1 cellular context compared by ENCODE assay signal in the genomic region with DNA sequence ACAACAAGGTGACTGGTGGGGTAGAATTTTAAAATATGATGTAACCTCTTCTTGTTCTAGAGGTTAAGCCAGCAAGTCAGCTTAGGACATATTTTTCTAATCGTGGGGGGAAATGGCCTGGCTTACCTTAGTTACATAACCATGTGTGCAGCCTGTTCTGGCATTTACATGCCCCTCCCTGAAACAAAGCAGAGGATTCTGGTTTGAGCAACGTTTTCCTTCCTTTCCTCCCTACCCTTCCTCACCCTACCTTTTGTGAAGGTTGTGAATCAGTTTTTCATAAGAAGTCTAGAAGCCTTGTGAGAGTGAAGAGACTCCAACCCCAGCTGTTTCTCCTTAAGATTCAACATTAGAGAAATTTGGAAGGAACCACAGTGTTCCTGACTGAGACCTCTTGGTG.
TF ChIP-seq lines count a peak whose summit lies in the region.

No MANE protein-coding gene starts in this region.

TF ChIP-seq in IMR-90, 13 proteins besides CTCF, POLR2A, EP300 and RAD21 (continued from another document):
- TF ChIP-seq, protein P1, sequence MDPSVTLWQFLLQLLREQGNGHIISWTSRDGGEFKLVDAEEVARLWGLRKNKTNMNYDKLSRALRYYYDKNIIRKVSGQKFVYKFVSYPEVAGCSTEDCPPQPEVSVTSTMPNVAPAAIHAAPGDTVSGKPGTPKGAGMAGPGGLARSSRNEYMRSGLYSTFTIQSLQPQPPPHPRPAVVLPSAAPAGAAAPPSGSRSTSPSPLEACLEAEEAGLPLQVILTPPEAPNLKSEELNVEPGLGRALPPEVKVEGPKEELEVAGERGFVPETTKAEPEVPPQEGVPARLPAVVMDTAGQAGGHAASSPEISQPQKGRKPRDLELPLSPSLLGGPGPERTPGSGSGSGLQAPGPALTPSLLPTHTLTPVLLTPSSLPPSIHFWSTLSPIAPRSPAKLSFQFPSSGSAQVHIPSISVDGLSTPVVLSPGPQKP (IDR thresholded peaks at IDR 0.05; ENCODE audit: borderline replicate concordance, low read depth, low read length) = no peak
- TF ChIP-seq NFE2L2 (IDR thresholded peaks at IDR 0.05; ENCODE audit: low read depth, low read length) (no peak), MAZ (IDR thresholded peaks at IDR 0.05; ENCODE audit: borderline replicate concordance, low read depth, low read length) (no peak)
- TF ChIP-seq, protein P2, sequence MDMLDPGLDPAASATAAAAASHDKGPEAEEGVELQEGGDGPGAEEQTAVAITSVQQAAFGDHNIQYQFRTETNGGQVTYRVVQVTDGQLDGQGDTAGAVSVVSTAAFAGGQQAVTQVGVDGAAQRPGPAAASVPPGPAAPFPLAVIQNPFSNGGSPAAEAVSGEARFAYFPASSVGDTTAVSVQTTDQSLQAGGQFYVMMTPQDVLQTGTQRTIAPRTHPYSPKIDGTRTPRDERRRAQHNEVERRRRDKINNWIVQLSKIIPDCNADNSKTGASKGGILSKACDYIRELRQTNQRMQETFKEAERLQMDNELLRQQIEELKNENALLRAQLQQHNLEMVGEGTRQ (IDR thresholded peaks at IDR 0.05; ENCODE audit: low read depth, low read length) = no peak
TF ChIP-seq in IMR-90: peak in this region for 0.
